Comparison of ENCODE assay signal across 23 cellular contexts in the genomic region with DNA sequence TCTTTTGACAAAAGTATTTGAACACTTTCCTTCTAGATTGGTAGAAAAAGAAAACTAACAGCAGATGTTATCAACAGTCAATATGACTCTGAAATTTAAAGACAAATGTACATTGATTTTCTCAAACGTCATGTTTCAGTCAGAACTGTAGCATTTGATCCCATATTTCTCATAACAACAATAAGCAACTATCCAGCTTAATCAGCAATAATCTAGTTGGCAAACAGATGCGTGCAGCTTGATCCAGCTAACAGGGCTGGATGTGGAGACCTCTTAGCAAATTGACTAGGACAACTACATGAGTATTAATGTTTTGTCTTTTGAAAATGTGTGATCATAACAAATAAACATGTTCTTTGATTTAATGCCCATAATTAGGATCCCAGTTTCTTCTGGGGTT.
DNase-seq lines count a peak whose midpoint lies in the region; ATAC-seq, FAIRE-seq and TF ChIP-seq lines count a peak whose summit lies in the region.
"Had no signal": no experiment of that assay in that cellular context is flagged by ENCODE, and none has a peak within 500 bp of the region (broad histone marks: within the 10 kb centered on the region; RNA-seq: fewer than 3 reads in every experiment).

No MANE protein-coding gene starts in this region.

- intact Hi-C loops in HepG2 (cut with micrococcal nuclease; ENCODE audit: unreplicated experiment), result no loop called here
- intact Hi-C loops in right lobe of liver (cut with DNase I), result no loop called here
- intact Hi-C loops in K562 (cut with micrococcal nuclease), result no loop called here

- H3K9me3 ChIP-seq in HepG2 (ENCODE audit: low read length), result peaks cover 15% of the 10 kb centered on the region
- H3K9me3 ChIP-seq in right lobe of liver, result no peaks in the 10 kb centered on the region
- H3K9me3 ChIP-seq in Loucy (ENCODE audit: insufficient read depth, low read depth, low read length), result peaks cover 16% of the 10 kb centered on the region; the same call in 1 of the 2 replicates
- 0 out of 2 replicates have a peak, but pooled peaks cover 2% of the 10 kb centered on the region for H3K9me3 ChIP-seq in K562 (replicated peaks; ENCODE audit: control insufficient read depth, insufficient read depth, low read depth, low read length)
- H3K9me3 ChIP-seq: BE2C had no signal

- BruUV-seq in HepG2 (replicated peaks; lab: Mats Ljungman, UMichigan), result no TSS peak
- BruUV-seq in K562 (replicated peaks; lab: Mats Ljungman, UMichigan), result no TSS peak

- H2AFZ ChIP-seq in HepG2 (ENCODE audit: low read length) (no peak overlapping the region), Loucy (ENCODE audit: low read length) (no peak overlapping the region), K562 (ENCODE audit: low read depth, low read length) (no peak overlapping the region)

- H3K4me3 ChIP-seq in HepG2 (replicated peaks in 1 of 3; ENCODE audit: insufficient read depth in 1 of 3, low read depth in 2 of 3, low read length in 3 of 3) (no peak overlapping the region), right lobe of liver (no peak overlapping the region), Loucy (ENCODE audit: low read length, poor library complexity, severe bottlenecking) (peak overlapping the region; percentile 57), K562 (no peak overlapping the region)
- H3K4me3 ChIP-seq: BLaER1 had no signal

- CTCF ChIA-PET in HepG2 (lab: Yijun Ruan, JAX; ENCODE audit: low intra/inter-chr PET ratio, low total read pairs) (no interaction called here), K562 (lab: Yijun Ruan, JAX; ENCODE audit: low intra/inter-chr PET ratio) (no interaction called here)

- no peak overlapping the region for H3K9ac ChIP-seq in HepG2 (ENCODE audit: insufficient read depth, low read depth, low read length)
- H3K9ac ChIP-seq in Loucy (ENCODE audit: low read depth, low read length, poor library complexity, severe bottlenecking), result peak overlapping the region; percentile 69
- H3K9ac ChIP-seq in K562 (ENCODE audit: insufficient read depth in 1 of 2, low read depth in 2 of 2, low read length in 2 of 2), result no peak overlapping the region
- H3K9ac ChIP-seq: BLaER1 had no signal

- POLR2A ChIA-PET in HepG2 (lab: Yijun Ruan, JAX) (no interaction called here), K562 (lab: Yijun Ruan, JAX) (interaction anchor here (1.5 kb wide), 2 partner anchors 9 to 94 kb away, joined by 4 to 7 read pairs; a partner anchor contains a TSS)

- no peak overlapping the region for H3K4me2 ChIP-seq in HepG2 (ENCODE audit: low read depth, low read length)
- peak overlapping the region; percentile 75 for H3K4me2 ChIP-seq in Loucy (ENCODE audit: low read depth, low read length, poor library complexity, severe bottlenecking)
- H3K4me2 ChIP-seq in K562 (ENCODE audit: insufficient read depth, low read length), result no peak overlapping the region
- H3K4me2 ChIP-seq: BLaER1 had no signal

- ATAC-seq in HepG2 (no peak), right lobe of liver (no peak), K562 (no peak)

- DNase-seq in HepG2 (ENCODE audit: low spot score), result no peak
- no peak for DNase-seq in right lobe of liver
- DNase-seq in K562 (ENCODE audit: extremely low read depth in 1 of 4, low spot score in 3 of 4), result no peak
- no peak for DNase-seq in GM10266 (ENCODE audit: extremely low spot score)
- no peak for DNase-seq in activated CD4-positive, alpha-beta T cell treated with anti-CD3 and anti-CD28 coated beads for 1 hour
- DNase-seq: ACHN; BE2C; C1 segment of cervical spinal cord; CD4-positive, alpha-beta memory T cell; CD4-positive, CD25-positive, alpha-beta regulatory T cell; CD8-positive, alpha-beta memory T cell; COR-L47; DMS 273 treated with DMSO at 0.1 percent for 48 hours; DMS153; DMS53; DMS79; DND-41; EL; GDM1 had no signal

- H3K27ac ChIP-seq in HepG2 (ENCODE audit: extremely low read length, insufficient read depth, low read length), result no peak overlapping the region
- H3K27ac ChIP-seq in right lobe of liver, result no peak overlapping the region
- no peak overlapping the region for H3K27ac ChIP-seq in K562 (ENCODE audit: extremely low read depth, low read depth, low read length)
- H3K27ac ChIP-seq: 22Rv1, BLaER1 had no signal

- H3K36me3 ChIP-seq in HepG2 (replicated peaks in 1 of 2; ENCODE audit: control insufficient read depth in 1 of 2, insufficient read depth in 2 of 2, low read length in 2 of 2), result no peaks in the 10 kb centered on the region
- no peaks in the 10 kb centered on the region for H3K36me3 ChIP-seq in right lobe of liver
- H3K36me3 ChIP-seq in Loucy (ENCODE audit: insufficient read depth, low read length), result no peaks in the 10 kb centered on the region
- no peaks in the 10 kb centered on the region for H3K36me3 ChIP-seq in K562 (ENCODE audit: control insufficient read depth, insufficient read depth, low read length)
- H3K36me3 ChIP-seq: BE2C, BLaER1 had no signal

- H3K4me1 ChIP-seq in HepG2 (ENCODE audit: insufficient read depth, low read length), result no peaks in the 10 kb centered on the region
- no peaks in the 10 kb centered on the region for H3K4me1 ChIP-seq in right lobe of liver
- peaks cover 49% of the 10 kb centered on the region for H3K4me1 ChIP-seq in Loucy (ENCODE audit: insufficient read depth, low read length, poor library complexity, severe bottlenecking)
- H3K4me1 ChIP-seq in K562 (replicated peaks in 1 of 2; ENCODE audit: control insufficient read depth in 2 of 2, insufficient read depth in 2 of 2, low read length in 2 of 2), result no peaks in the 10 kb centered on the region
- H3K4me1 ChIP-seq: BE2C, BLaER1 had no signal

- TF ChIP-seq RAD21 in HepG2 (CRISPR knock-in tag; IDR thresholded peaks at IDR 0.05), result no peak
- no peak for TF ChIP-seq RAD21 in K562 (CRISPR knock-in tag; conservative IDR thresholded peaks at IDR 0.05 in 1 of 2, IDR thresholded peaks at IDR 0.05 in 1 of 2)

- TF ChIP-seq CTCF in HepG2 (CRISPR knock-in tag; IDR thresholded peaks at IDR 0.05), result no peak
- TF ChIP-seq CTCF in right lobe of liver (IDR thresholded peaks at IDR 0.05), result no peak
- TF ChIP-seq CTCF in Loucy (conservative IDR thresholded peaks at IDR 0.05; ENCODE audit: low read length), result no peak
- TF ChIP-seq CTCF in K562 (IDR thresholded peaks at IDR 0.05 in 2 of 3, conservative IDR thresholded peaks at IDR 0.05 in 1 of 3; ENCODE audit: insufficient read depth in 2 of 3, low read depth in 1 of 3, low read length in 3 of 3), result no peak
- no peak for TF ChIP-seq CTCF in GM10266 (IDR thresholded peaks at IDR 0.05; ENCODE audit: control insufficient read depth, insufficient read depth, low read depth, missing control alignments)

- H3K9me1 ChIP-seq in K562 (ENCODE audit: control insufficient read depth, insufficient read depth, low read length), result no peaks in the 10 kb centered on the region

- no peaks in the 10 kb centered on the region for H3F3A ChIP-seq in Loucy (ENCODE audit: low read depth)

- H4K20me1 ChIP-seq in HepG2 (ENCODE audit: insufficient read depth, low read length) (no peaks in the 10 kb centered on the region), Loucy (ENCODE audit: insufficient read depth, low read length, poor library complexity, severe bottlenecking) (no peaks in the 10 kb centered on the region), K562 (replicated peaks; ENCODE audit: control insufficient read depth, insufficient read depth, low read length) (no peaks in the 10 kb centered on the region)
- H4K20me1 ChIP-seq: BLaER1 had no signal

- in situ Hi-C loops in HepG2 (cut with HindIII; ENCODE audit: extremely low pct_ligation_motif_present, low pct_unique_long_range_greater_than_20kb) (no loop called here), K562 (cut with MboI) (no loop called here)

- 0% methylated on average over 2 of the region's 2 CpGs for WGBS in HepG2 (ENCODE audit: low lambda C conversion rate)
- 18% methylated on average over 2 of the region's 2 CpGs for WGBS in right lobe of liver (ENCODE audit: insufficient coverage, low coverage, low lambda C conversion rate, missing lambda C conversion rate)
- WGBS in K562 (ENCODE audit: insufficient coverage, low coverage, missing lambda C conversion rate), result 2% methylated on average over 2 of the region's 2 CpGs

- H3K9me2 ChIP-seq in Loucy (replicated peaks; ENCODE audit: low read depth, low read length), result no peaks in the 10 kb centered on the region

- no peaks in the 10 kb centered on the region for H3K27me3 ChIP-seq in HepG2 (ENCODE audit: control insufficient read depth in 1 of 2, insufficient read depth in 2 of 2, low read length in 2 of 2)
- H3K27me3 ChIP-seq in right lobe of liver, result no peaks in the 10 kb centered on the region
- no peaks in the 10 kb centered on the region for H3K27me3 ChIP-seq in Loucy (ENCODE audit: insufficient read depth, low read length, poor library complexity, severe bottlenecking)
- H3K27me3 ChIP-seq in K562 (ENCODE audit: control insufficient read depth in 2 of 2, insufficient read depth in 2 of 2, low read length in 2 of 2), result no peaks in the 10 kb centered on the region
- H3K27me3 ChIP-seq: BE2C, BLaER1 had no signal

- no peak for FAIRE-seq in HepG2 (lab: Jason Lieb, UNC)
- no peak for FAIRE-seq in K562 (lab: Jason Lieb, UNC)
- FAIRE-seq: GM19239 had no signal

- H3K79me2 ChIP-seq in HepG2 (ENCODE audit: insufficient read depth, low read length) (no peaks in the 10 kb centered on the region), Loucy (ENCODE audit: insufficient read depth, low read length) (no peaks in the 10 kb centered on the region), K562 (ENCODE audit: control insufficient read depth, insufficient read depth, low read length) (no peaks in the 10 kb centered on the region)

- TF ChIP-seq EP300 in HepG2 (IDR thresholded peaks at IDR 0.05; ENCODE audit: low read depth in 2 of 2, low read length in 2 of 2) (no peak), HepG2 (CRISPR knock-in tag; IDR thresholded peaks at IDR 0.05; ENCODE audit: borderline replicate concordance) (no peak), K562 (IDR thresholded peaks at IDR 0.05; ENCODE audit: low read length) (no peak)

- TF ChIP-seq POLR2A in HepG2 (IDR thresholded peaks at IDR 0.05; ENCODE audit: insufficient read depth in 1 of 2, low read depth in 2 of 2, low read length in 2 of 2), result no peak
- TF ChIP-seq POLR2A in right lobe of liver (IDR thresholded peaks at IDR 0.05), result no peak
- no peak for TF ChIP-seq POLR2A in K562 (conservative IDR thresholded peaks at IDR 0.05)

TF ChIP-seq in K562, 482 proteins besides CTCF, POLR2A, EP300 and RAD21 (continues in another document):
- TF ChIP-seq KHSRP (IDR thresholded peaks at IDR 0.05), result no peak
- TF ChIP-seq PHF21A (IDR thresholded peaks at IDR 0.05; ENCODE audit: borderline replicate concordance, low read depth), result no peak
- TF ChIP-seq OTX1 (CRISPR knock-in tag; IDR thresholded peaks at IDR 0.05), result no peak
- no peak for TF ChIP-seq POU5F1 (IDR thresholded peaks at IDR 0.05; ENCODE audit: borderline replicate concordance, low read depth, low read length, partially characterized antibody)
- peak; percentile 45; the same call in 1 of the 2 replicates for TF ChIP-seq MAFG (tag; conservative IDR thresholded peaks at IDR 0.05)
- TF ChIP-seq PML (IDR thresholded peaks at IDR 0.05; ENCODE audit: low read length), result no peak
